1 cellular context compared by ENCODE assay signal in genomic region chr6:169810066-169810989, GRCh38.
TF ChIP-seq lines count a peak whose summit lies in the region.

No MANE protein-coding gene starts in this region.

TF ChIP-seq in HepG2, 621 proteins besides CTCF, POLR2A, EP300 and RAD21 (continued from another document and continues in another):
- TF ChIP-seq ZNF674 (CRISPR knock-in tag; IDR thresholded peaks at IDR 0.05; ENCODE audit: low read depth) (no peak), BRF2 (CRISPR knock-in tag; IDR thresholded peaks at IDR 0.05) (no peak; the same call in 1 of the 2 replicates), ISX (CRISPR knock-in tag; conservative IDR thresholded peaks at IDR 0.05) (no peak), ZNF292 (CRISPR knock-in tag; IDR thresholded peaks at IDR 0.05; ENCODE audit: borderline replicate concordance, low read depth) (peak; percentile 85; the same call in 1 of the 2 replicates), HNF1A (IDR thresholded peaks at IDR 0.05; ENCODE audit: low read depth) (no peak), HNF1A (CRISPR knock-in tag; IDR thresholded peaks at IDR 0.05; ENCODE audit: borderline replicate concordance) (no peak), ZNF407 (CRISPR knock-in tag; IDR thresholded peaks at IDR 0.05; ENCODE audit: not compliant biosample characterization) (no peak), GATAD1 (CRISPR knock-in tag; IDR thresholded peaks at IDR 0.05) (no peak), ZSCAN22 (CRISPR knock-in tag; IDR thresholded peaks at IDR 0.05) (no peak), ETV6 (CRISPR knock-in tag; conservative IDR thresholded peaks at IDR 0.05) (no peak), ZNF124 (CRISPR knock-in tag; IDR thresholded peaks at IDR 0.05) (no peak), SKIL (CRISPR knock-in tag; IDR thresholded peaks at IDR 0.05; ENCODE audit: borderline replicate concordance) (no peak), MED13 (CRISPR knock-in tag; IDR thresholded peaks at IDR 0.05) (no peak), ZNF530 (CRISPR knock-in tag; IDR thresholded peaks at IDR 0.05; ENCODE audit: low read depth) (no peak), ZNF432 (CRISPR knock-in tag; IDR thresholded peaks at IDR 0.05; ENCODE audit: borderline replicate concordance) (no peak), NR1H2 (CRISPR knock-in tag; IDR thresholded peaks at IDR 0.05; ENCODE audit: borderline replicate concordance, low read depth) (no peak), JUN (CRISPR knock-in tag; IDR thresholded peaks at IDR 0.05) (no peak), ZMAT3 (CRISPR knock-in tag; conservative IDR thresholded peaks at IDR 0.05) (no peak), NFE2L2 (IDR thresholded peaks at IDR 0.05; ENCODE audit: low read length) (no peak), SNAI1 (CRISPR knock-in tag; IDR thresholded peaks at IDR 0.05; ENCODE audit: borderline replicate concordance) (no peak), ZNF414 (CRISPR knock-in tag; IDR thresholded peaks at IDR 0.05) (no peak), GABPB1 (CRISPR knock-in tag; IDR thresholded peaks at IDR 0.05) (peak; percentile 51), ZNF441 (CRISPR knock-in tag; IDR thresholded peaks at IDR 0.05; ENCODE audit: borderline replicate concordance) (no peak), ZNF577 (CRISPR knock-in tag; IDR thresholded peaks at IDR 0.05; ENCODE audit: borderline replicate concordance, low read depth) (no peak), ZFP41 (CRISPR knock-in tag; IDR thresholded peaks at IDR 0.05; ENCODE audit: borderline replicate concordance) (no peak), RXRB (CRISPR knock-in tag; IDR thresholded peaks at IDR 0.05; ENCODE audit: borderline replicate concordance) (peak; percentile 37; the same call in 1 of the 2 replicates), AGO2 (optimal IDR thresholded peaks at IDR 0.05; ENCODE audit: low read depth, low read length) (no peak), ZNF678 (CRISPR knock-in tag; IDR thresholded peaks at IDR 0.05) (no peak), THYN1 (CRISPR knock-in tag; IDR thresholded peaks at IDR 0.05; ENCODE audit: borderline replicate concordance, low read depth) (no peak), ZFP1 (CRISPR knock-in tag; IDR thresholded peaks at IDR 0.05) (no peak), FOXK1 (CRISPR knock-in tag; IDR thresholded peaks at IDR 0.05; ENCODE audit: borderline replicate concordance, low read depth) (no peak), SRSF9 (IDR thresholded peaks at IDR 0.05; ENCODE audit: borderline replicate concordance, insufficient read depth, low read depth, low read length, poor library complexity, severe bottlenecking) (no peak), ATF7-NPFF (CRISPR knock-in tag; IDR thresholded peaks at IDR 0.05; ENCODE audit: low read depth) (no peak; the same call in 1 of the 2 replicates), REST (IDR thresholded peaks at IDR 0.05; ENCODE audit: borderline replicate concordance in 1 of 2, low read depth in 1 of 2, low read length in 2 of 2) (no peak), ZBTB38 (CRISPR knock-in tag; IDR thresholded peaks at IDR 0.05) (peak; percentile 42; the same call in 1 of the 2 replicates), ZFP36L2 (CRISPR knock-in tag; IDR thresholded peaks at IDR 0.05) (no peak), ZIK1 (CRISPR knock-in tag; IDR thresholded peaks at IDR 0.05; ENCODE audit: borderline replicate concordance, low read depth) (no peak), ZBTB3 (CRISPR knock-in tag; IDR thresholded peaks at IDR 0.05; ENCODE audit: borderline replicate concordance, low read depth) (no peak), POLR2G (IDR thresholded peaks at IDR 0.05; ENCODE audit: low read depth, low read length) (0 out of 2 replicates have a peak, but pooled peaks have one; percentile 39), CENPX (CRISPR knock-in tag; IDR thresholded peaks at IDR 0.05) (no peak), ZMYM4 (CRISPR knock-in tag; IDR thresholded peaks at IDR 0.05) (0 out of 2 replicates have a peak, but pooled peaks have one; percentile 21), ZMYM3 (CRISPR knock-in tag; IDR thresholded peaks at IDR 0.05) (peak; percentile 6; the same call in 1 of the 2 replicates), ATF3 (CRISPR knock-in tag; IDR thresholded peaks at IDR 0.05) (no peak)
